Comparison of ENCODE assay signal across 14 cellular contexts in genomic region chr1:228099331-228099732, GRCh38. TPM values are rescaled to one million over a fixed set of nuclear protein-coding genes. Genes with fewer than 3 reads are reported as not detected.
A peak's percentile ranks its signal among the peaks of the same experiment; 100 is the strongest.
DNase-seq lines count a peak whose midpoint lies in the region; ATAC-seq and TF ChIP-seq lines count a peak whose summit lies in the region.
"Had no signal": no experiment of that assay in that cellular context is flagged by ENCODE, and none has a peak within 500 bp of the region (broad histone marks: within the 10 kb centered on the region; RNA-seq: fewer than 3 reads in every experiment).

No MANE protein-coding gene starts in this region.

- H3K9me3 Mint-ChIP-seq in effector memory CD8-positive, alpha-beta T cell: no peaks in the 10 kb centered on the region

- peaks cover 14% of the 10 kb centered on the region for H3K4me1 ChIP-seq in psoas muscle

- POLR2A ChIA-PET in HEK293T (lab: Yijun Ruan, JAX): interaction anchor here (0.9 to 4.9 kb wide), 3 partner anchors 9 to 26 kb away, joined by 3 to 23 read pairs (median 3); partner anchors contain the start of gene ARF1

- no peak for ATAC-seq in effector memory CD8-positive, alpha-beta T cell (replicated peaks)
- ATAC-seq in psoas muscle (no peak), left colon (no peak)
- ATAC-seq: activated CD4-positive, CD25-positive, alpha-beta regulatory T cell treated with anti-CD3 and anti-CD28 coated beads, Interleukin-2, amount 50 U/mL, for 24 hours had no signal

- peaks cover 7% of the 10 kb centered on the region for H3K9me3 ChIP-seq in psoas muscle

- H3K4me3 ChIP-seq in psoas muscle: no peak overlapping the region
- H3K4me3 ChIP-seq: tibial artery had no signal

- peak overlapping the region; percentile 76 to 80 for H3K27ac Mint-ChIP-seq in effector memory CD8-positive, alpha-beta T cell

- peaks cover 87% of the 10 kb centered on the region for H3K36me3 Mint-ChIP-seq in effector memory CD8-positive, alpha-beta T cell (ENCODE audit: insufficient read depth)

- peaks cover 0 to 50% of the 10 kb centered on the region in 2 donors for H3K36me3 ChIP-seq in psoas muscle (ENCODE audit: insufficient read depth in 1 of 2, low read depth in 1 of 2)

- H3K27ac ChIP-seq in psoas muscle: no peak overlapping the region
- H3K27ac ChIP-seq: tibial artery had no signal

- TF ChIP-seq CTCF in psoas muscle (IDR thresholded peaks at IDR 0.05): no peak

- peak; percentile 19 for DNase-seq in activated T-cell treated with anti-CD3 and anti-CD28 coated beads, Interleukin-2, amount 50 U/mL, for 48 hours
- DNase-seq in activated T-cell treated with anti-CD3 and anti-CD28 coated beads for 4 hours (no peak), HEK293T (ENCODE audit: extremely low spot score) (peak; percentile 6), psoas muscle (peak; percentile 7 to 50), NCI-H774 (lab: John Stamatoyannopoulos, UW) (no peak), left colon (no peak), NCI-H748 treated with DMSO at 0.1 percent for 48 hours (lab: John Stamatoyannopoulos, UW) (no peak)
- no peak for DNase-seq in effector memory CD8-positive, alpha-beta T cell
- DNase-seq: ACHN, NCI-H2081 treated with DMSO at 0.1 percent for 48 hours, retina, RPMI8226 had no signal

- CTCF ChIA-PET in HEK293T (lab: Yijun Ruan, JAX): interaction anchor here (1.0 kb wide), 1 partner anchor 15 kb away, joined by 3 read pairs; no protein-coding TSS in a partner anchor

- H3K27me3 Mint-ChIP-seq in effector memory CD8-positive, alpha-beta T cell: no peaks in the 10 kb centered on the region

- peak overlapping the region in 1 of 2 donors; percentile 24 for H3K4me3 Mint-ChIP-seq in effector memory CD8-positive, alpha-beta T cell

- intact Hi-C loops in psoas muscle (cut with DNase I) (no loop called here), left colon (cut with DNase I, micrococcal nuclease) (no loop called here)

- H3K4me1 Mint-ChIP-seq in effector memory CD8-positive, alpha-beta T cell (ENCODE audit: low read depth in 2 of 2): peaks cover 34 to 47% of the 10 kb centered on the region in 2 donors

- H3K27me3 ChIP-seq in psoas muscle (ENCODE audit: insufficient read depth in 3 of 3, low read length in 2 of 3): no peaks in the 10 kb centered on the region
- H3K27me3 ChIP-seq: tibial artery had no signal

- 50 to 60% (median 56%) methylated on average over 4 of the region's 4 CpGs for WGBS in psoas muscle, 3 donors

TF ChIP-seq in HEK293T, 16 proteins besides CTCF, POLR2A, EP300 and RAD21:
- TF ChIP-seq ZNF384 (IDR thresholded peaks at IDR 0.05) (no peak), NFRKB (IDR thresholded peaks at IDR 0.05) (no peak), SUZ12 (IDR thresholded peaks at IDR 0.05) (no peak), L3MBTL2 (conservative IDR thresholded peaks at IDR 0.05) (no peak), CTBP1 (IDR thresholded peaks at IDR 0.05; ENCODE audit: borderline replicate concordance) (no peak), LEF1 (IDR thresholded peaks at IDR 0.05; ENCODE audit: borderline replicate concordance) (no peak), PKNOX1 (IDR thresholded peaks at IDR 0.05) (no peak), TARDBP (IDR thresholded peaks at IDR 0.05) (no peak), BHLHE40 (IDR thresholded peaks at IDR 0.05; ENCODE audit: borderline replicate concordance) (no peak), FOXK2 (IDR thresholded peaks at IDR 0.05) (no peak), FOXM1 (IDR thresholded peaks at IDR 0.05; ENCODE audit: borderline replicate concordance) (no peak), FOXA1 (IDR thresholded peaks at IDR 0.05) (no peak), SP1 (IDR thresholded peaks at IDR 0.05) (no peak), ELF4 (IDR thresholded peaks at IDR 0.05) (no peak), ARNT (IDR thresholded peaks at IDR 0.05) (no peak), HDGF (IDR thresholded peaks at IDR 0.05; ENCODE audit: borderline replicate concordance) (no peak)
TF ChIP-seq in HEK293T: peak in this region for 0.

RNA-seq across cellular contexts. Expression of gene C1orf35, which starts 3.8 kb away (rescaled TPM):
- total RNA-seq in psoas muscle: 1 to 10 TPM; 3.6 to 6.5 (median 5.1) TPM
- polyA plus RNA-seq in psoas muscle: 1 to 10 TPM; 5.7 to 8.2 (median 7.8) TPM
- total RNA-seq in left colon: 10 to 100 TPM; 11.9 to 14.7 TPM

RNA-seq across cellular contexts. Expression of gene MRPL55, which starts 9.8 kb away (rescaled TPM):
- total RNA-seq in psoas muscle: 10 to 100 TPM; 35.7 to 43.4 (median 39.2) TPM
- 10 to 100 TPM; 70.9 to 86.2 (median 81.8) TPM for polyA plus RNA-seq in psoas muscle
- total RNA-seq in left colon: 10 to 100 TPM; 31.9 to 32.9 TPM

RNA-seq across cellular contexts. Expression of gene ARF1, which starts 16.8 kb away (rescaled TPM):
- total RNA-seq in psoas muscle: 100 to 1,000 TPM; 176 to 328 (median 256) TPM
- polyA plus RNA-seq in psoas muscle: 100 to 1,000 TPM; 257 to 612 (median 345) TPM
- total RNA-seq in left colon: 100 to 1,000 TPM; 469 to 500 TPM

RNA-seq across cellular contexts. Expression of gene GUK1, which starts 40.7 kb away (rescaled TPM):
- total RNA-seq in psoas muscle: 100 to 1,000 TPM in 1 of 4 donors, 10 to 100 TPM in 3; 90.2 to 122 (median 92.8) TPM
- 100 to 1,000 TPM; 161 to 271 (median 166) TPM for polyA plus RNA-seq in psoas muscle
- 100 to 1,000 TPM; 175 to 176 TPM for total RNA-seq in left colon

RNA-seq across cellular contexts. Expression of gene GJC2, which starts 50.4 kb away (rescaled TPM):
- total RNA-seq in psoas muscle: under 1 TPM; 0.37 to 0.92 (median 0.52) TPM
- under 1 TPM; 0.19 to 0.40 (median 0.20) TPM for polyA plus RNA-seq in psoas muscle
- 1 to 10 TPM in 1 of 2 donors, under 1 TPM in 1; 0.49 to 1.5 TPM for total RNA-seq in left colon

Comparison
In these comparisons a context has a peak if more than half of its experiments do, and no peak if none do; other contexts are left out.
1. DNase-seq: peak in activated T-cell treated with anti-CD3 and anti-CD28 coated beads, Interleukin-2, amount 50 U/mL, for 48 hours (2 of 2), HEK293T (single experiment) and psoas muscle (2 of 2); none in activated T-cell treated with anti-CD3 and anti-CD28 coated beads for 4 hours (single experiment), effector memory CD8-positive, alpha-beta T cell (0 of 3), NCI-H774 (single experiment), left colon (0 of 2) and NCI-H748 treated with DMSO at 0.1 percent for 48 hours (single experiment).